Comparison of ENCODE assay signal across 8 cellular contexts in genomic region chr20:32474967-32475819, GRCh38.
DNase-seq lines count a peak whose midpoint lies in the region; ATAC-seq, FAIRE-seq and TF ChIP-seq lines count a peak whose summit lies in the region.

No MANE protein-coding gene starts in this region.

- FAIRE-seq in RCC 7860 (lab: Jason Lieb, UNC) (peak; percentile 87), H1 (lab: Jason Lieb, UNC) (no peak)

- H2BK12ac ChIP-seq in H1 (ENCODE audit: low read depth, low read length), result peak overlapping the region; percentile 29; the same call in 1 of the 2 replicates

- H3K4me3 ChIP-seq in H1 (ENCODE audit: extremely low read depth in 1 of 4, insufficient read depth in 2 of 4, low read depth in 3 of 4, low read length in 4 of 4), result peak overlapping the region in 2 of 4 experiments; percentile 23 to 39; a peak in 3 of 8 replicates
- peak overlapping the region; percentile 46 for H3K4me3 ChIP-seq in lower lobe of right lung
- H3K4me3 ChIP-seq in stomach smooth muscle (ENCODE audit: low read length in 2 of 2), result peak overlapping the region; percentile 52 to 79

- peaks cover 22% of the 10 kb centered on the region for H3K79me1 ChIP-seq in H1 (ENCODE audit: low read depth, low read length)

- DNase-seq in GM13976 (ENCODE audit: low spot score) (peak; percentile 90), RCC 7860 (ENCODE audit: low spot score) (peak; percentile 95), H1 (ENCODE audit: low read depth in 1 of 2, low spot score in 2 of 2) (peak in 1 of 2 experiments; percentile 65), lower lobe of right lung (peak; percentile 93), NCI-H1436 treated with DMSO at 0.1 percent for 48 hours (lab: John Stamatoyannopoulos, UW) (no peak), NCI-H82 (lab: John Stamatoyannopoulos, UW) (no peak)

- H4K91ac ChIP-seq in H1 (replicated peaks; ENCODE audit: insufficient read length, low read length), result peak overlapping the region; percentile 44

- no peak overlapping the region for H2BK20ac ChIP-seq in H1 (ENCODE audit: low read length)

- no peak overlapping the region for H2BK120ac ChIP-seq in H1 (replicated peaks; ENCODE audit: low read depth, low read length)

- no peak overlapping the region; the same call in 1 of the 2 replicates for H2AK5ac ChIP-seq in H1 (ENCODE audit: low read depth, low read length)

- no peak overlapping the region for H3K23ac ChIP-seq in H1 (ENCODE audit: insufficient read length)

- H3K4me1 ChIP-seq in H1 (replicated peaks in 1 of 4; ENCODE audit: control insufficient read depth in 3 of 4, insufficient read depth in 4 of 4, low read length in 3 of 4) (peaks cover 14 to 40% (median 34%) of the 10 kb centered on the region in 4 experiments), lower lobe of right lung (peaks cover 93% of the 10 kb centered on the region), stomach smooth muscle (ENCODE audit: control insufficient read depth, insufficient read depth, low read length) (peaks cover 77% of the 10 kb centered on the region)

- H3K23me2 ChIP-seq in H1 (ENCODE audit: low read depth, low read length), result no peaks in the 10 kb centered on the region; the same call in 1 of the 2 replicates

- TF ChIP-seq CTCF in GM13976 (IDR thresholded peaks at IDR 0.05; ENCODE audit: borderline replicate concordance, control extremely low read depth, extremely low read depth, insufficient read depth, missing control alignments), result no peak
- no peak for TF ChIP-seq CTCF in H1 (IDR thresholded peaks at IDR 0.05; ENCODE audit: control extremely low read depth in 1 of 3, insufficient read depth in 1 of 3, low read depth in 1 of 3, low read length in 3 of 3)
- TF ChIP-seq CTCF in lower lobe of right lung (IDR thresholded peaks at IDR 0.05), result no peak

- H3K9ac ChIP-seq in H1 (replicated peaks in 1 of 4; ENCODE audit: extremely low read depth in 1 of 4, low read depth in 3 of 4, low read length in 3 of 4), result peak overlapping the region in 1 of 4 experiments; percentile 42; a peak in 4 of 7 replicates
- peak overlapping the region; percentile 64 to 66 for H3K9ac ChIP-seq in stomach smooth muscle (ENCODE audit: low read length in 2 of 2)

- TF ChIP-seq POLR2A in H1 (IDR thresholded peaks at IDR 0.05; ENCODE audit: control extremely low read depth in 1 of 2, low read depth in 2 of 2, low read length in 2 of 2), result no peak

- no peak overlapping the region for H4K5ac ChIP-seq in H1 (ENCODE audit: insufficient read length, low read depth, low read length)

- H3K36me3 ChIP-seq in H1 (ENCODE audit: control insufficient read depth in 2 of 4, insufficient read depth in 4 of 4, low read length in 3 of 4) (peaks cover 0 to 3% (median 1%) of the 10 kb centered on the region in 4 experiments; a peak in 2 of 8 replicates), lower lobe of right lung (peaks cover 10% of the 10 kb centered on the region), stomach smooth muscle (ENCODE audit: control insufficient read depth in 2 of 2, insufficient read depth in 2 of 2, low read length in 2 of 2) (peaks cover 0 to 2% of the 10 kb centered on the region in 2 donors)

- CTCF ChIA-PET in H1 (lab: Charles Lee; ENCODE audit: partially characterized antibody), result interaction anchor here (1.2 to 2.5 kb wide), 4 partner anchors 9 to 33 kb away, joined by 3 to 10 read pairs (median 7); no protein-coding TSS in a partner anchor

- in situ Hi-C loops in GM13976 (cut with MboI; ENCODE audit: low sequenced_read_pairs, unreplicated experiment), result no loop called here

- H3K4ac ChIP-seq in H1 (replicated peaks; ENCODE audit: insufficient read length, low read depth, low read length), result no peak overlapping the region

- intact Hi-C loops in lower lobe of right lung (cut with DNase I), result no loop called here

- no peak for TF ChIP-seq EP300 in H1 (IDR thresholded peaks at IDR 0.05; ENCODE audit: borderline replicate concordance in 1 of 2, low read depth in 2 of 2, low read length in 2 of 2)

- no peak for TF ChIP-seq RAD21 in H1 (IDR thresholded peaks at IDR 0.05 in 1 of 2, conservative IDR thresholded peaks at IDR 0.05 in 1 of 2; ENCODE audit: low read depth in 2 of 2, low read length in 2 of 2)

- H3K56ac ChIP-seq in H1 (replicated peaks; ENCODE audit: insufficient read length, low read depth, low read length), result no peak overlapping the region

- peak overlapping the region; percentile 95 for H3K18ac ChIP-seq in H1 (ENCODE audit: extremely low read depth, low read length)

- H4K8ac ChIP-seq in H1 (ENCODE audit: extremely low read depth, insufficient read depth, low read length), result peak overlapping the region; percentile 85

- H3K4me2 ChIP-seq in H1 (ENCODE audit: insufficient read depth in 1 of 2, low read depth in 2 of 2, low read length in 2 of 2), result peak overlapping the region; percentile 60 to 66

- peak; percentile 95 to 97 for ATAC-seq in lower lobe of right lung
- ATAC-seq in HG02973 (IDR thresholded peaks at IDR 0.05; ENCODE audit: unreplicated experiment), result no peak

- peak overlapping the region; percentile 68 for H3K27ac ChIP-seq in H1 (ENCODE audit: low read depth, low read length)
- H3K27ac ChIP-seq in lower lobe of right lung, result peak overlapping the region; percentile 88
- H3K27ac ChIP-seq in stomach smooth muscle (ENCODE audit: low read length), result peak overlapping the region; percentile 88

- H2BK5ac ChIP-seq in H1 (ENCODE audit: low read depth, low read length), result peak overlapping the region; percentile 90; the same call in 1 of the 2 replicates

- 35% methylated on average over 24 of the region's 28 CpGs; no CpG with 5 or more reads in 1 of the 2 experiments for WGBS in H1 (ENCODE audit: extremely low coverage in 1 of 2, insufficient coverage in 1 of 2, insufficient read length in 1 of 2, insufficient replicate concordance in 2 of 2, low coverage in 1 of 2, low lambda C conversion rate in 2 of 2, missing lambda C conversion rate in 1 of 2), 2 experiments

- POLR2A ChIA-PET in H1 (lab: Charles Lee; ENCODE audit: partially characterized antibody), result interaction anchor here (0.6 to 1.9 kb wide), 8 partner anchors 7 to 338 kb away, joined by 3 to 6 read pairs (median 4); no protein-coding TSS in a partner anchor

- no peak overlapping the region for H2BK15ac ChIP-seq in H1 (ENCODE audit: low read length)

- H3K9me3 ChIP-seq in H1 (ENCODE audit: insufficient read depth in 2 of 2, low read depth in 1 of 2, low read length in 1 of 2) (no peaks in the 10 kb centered on the region), lower lobe of right lung (no peaks in the 10 kb centered on the region), stomach smooth muscle (ENCODE audit: control insufficient read depth in 2 of 2, low read length in 2 of 2) (no peaks in the 10 kb centered on the region)

- H3K27me3 ChIP-seq in H1 (replicated peaks in 1 of 4; ENCODE audit: control insufficient read depth in 3 of 4, extremely low read depth in 1 of 4, insufficient read depth in 3 of 4, low read length in 3 of 4), result no peaks in the 10 kb centered on the region
- H3K27me3 ChIP-seq in lower lobe of right lung (ENCODE audit: low read depth), result no peaks in the 10 kb centered on the region
- no peaks in the 10 kb centered on the region for H3K27me3 ChIP-seq in stomach smooth muscle (ENCODE audit: control insufficient read depth in 1 of 2, insufficient read depth in 2 of 2, low read length in 2 of 2)

- H3K14ac ChIP-seq in H1 (ENCODE audit: insufficient read length), result no peak overlapping the region

- peaks cover 12 to 53% of the 10 kb centered on the region in 2 experiments for H4K20me1 ChIP-seq in H1 (replicated peaks in 1 of 2; ENCODE audit: control insufficient read depth in 1 of 2, insufficient read depth in 2 of 2, low read length in 2 of 2)

- H2AFZ ChIP-seq in H1 (ENCODE audit: low read length), result no peak overlapping the region

- H3K79me2 ChIP-seq in H1 (ENCODE audit: control insufficient read depth in 1 of 2, insufficient read depth in 2 of 2, low read length in 2 of 2), result peaks cover 26 to 86% of the 10 kb centered on the region in 2 experiments

TF ChIP-seq in H1, 55 proteins besides CTCF, POLR2A, EP300 and RAD21:
- TF ChIP-seq E2F6 (IDR thresholded peaks at IDR 0.05), result 0 out of 2 replicates have a peak, but pooled peaks have one; percentile 41
- TF ChIP-seq TAF1 (IDR thresholded peaks at IDR 0.05; ENCODE audit: low read depth, low read length), result peak; percentile 47; the same call in 1 of the 2 replicates
- peak; percentile 20; the same call in 1 of the 2 replicates for TF ChIP-seq RBBP5 (IDR thresholded peaks at IDR 0.05; ENCODE audit: borderline replicate concordance, low read depth, low read length)
- TF ChIP-seq MAX (IDR thresholded peaks at IDR 0.05), result peak; percentile 70
- TF ChIP-seq PHF8 (conservative IDR thresholded peaks at IDR 0.05; ENCODE audit: low read depth, low read length), result no peak
- TF ChIP-seq HDAC2 (IDR thresholded peaks at IDR 0.05; ENCODE audit: borderline replicate concordance in 1 of 2, low read depth in 2 of 2, low read length in 2 of 2), result no peak
- no peak for TF ChIP-seq BACH1 (IDR thresholded peaks at IDR 0.05; ENCODE audit: low read length)
- TF ChIP-seq YY1 (IDR thresholded peaks at IDR 0.05; ENCODE audit: low read depth, low read length), result 0 out of 2 replicates have a peak, but pooled peaks have one; percentile 10
- TF ChIP-seq TEAD4 (IDR thresholded peaks at IDR 0.05; ENCODE audit: low read depth, low read length), result peak; percentile 61; the same call in 1 of the 2 replicates

Comparison
In these comparisons a context has a peak if more than half of its experiments do, and no peak if none do; other contexts are left out.
1. DNase-seq: peak in GM13976 (single experiment), RCC 7860 (single experiment) and lower lobe of right lung (single experiment); none in NCI-H1436 treated with DMSO at 0.1 percent for 48 hours (single experiment) and NCI-H82 (single experiment).
2. Peak in every context shown above with its lines, with median percentiles within 50 percentile points of each other: H3K27ac ChIP-seq.